9 cellular contexts compared by ENCODE assay signal in the genomic region with DNA sequence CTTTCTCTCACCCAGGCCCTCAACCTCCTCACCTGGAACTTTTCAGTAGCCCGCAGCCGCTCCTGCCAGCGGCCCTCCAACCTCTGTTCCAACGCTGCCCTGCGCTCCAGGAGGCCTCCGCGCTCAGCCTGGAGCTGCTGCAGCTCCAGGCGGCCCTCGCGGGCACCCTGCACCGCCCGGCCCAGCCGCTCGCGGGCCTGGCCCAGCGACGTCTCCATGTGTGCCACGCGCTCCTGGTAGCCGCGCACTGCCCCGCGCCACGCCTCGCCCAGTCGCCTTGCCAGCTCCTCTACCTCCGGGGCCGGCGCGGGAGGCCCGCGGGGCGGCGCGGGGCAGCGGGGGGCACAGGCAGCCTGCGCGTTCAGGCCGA. TPM values are rescaled to one million over a fixed set of nuclear protein-coding genes. Genes with fewer than 3 reads are reported as not detected.
DNase-seq lines count a peak whose midpoint lies in the region; ATAC-seq, FAIRE-seq and TF ChIP-seq lines count a peak whose summit lies in the region.
"Had no signal": no experiment of that assay in that cellular context is flagged by ENCODE, and none has a peak within 500 bp of the region (broad histone marks: within the 10 kb centered on the region; RNA-seq: fewer than 3 reads in every experiment).

No MANE protein-coding gene starts in this region.

- TF ChIP-seq POLR2A in HepG2 (IDR thresholded peaks at IDR 0.05; ENCODE audit: insufficient read depth in 1 of 2, low read depth in 2 of 2, low read length in 2 of 2): no peak

- peaks cover 2% of the 10 kb centered on the region for H3K79me2 ChIP-seq in HepG2 (ENCODE audit: insufficient read depth, low read length)

- peak overlapping the region; percentile 81 for H3K4me2 ChIP-seq in HepG2 (ENCODE audit: low read depth, low read length)

- no peak for TF ChIP-seq EP300 in HepG2 (IDR thresholded peaks at IDR 0.05; ENCODE audit: low read depth in 2 of 2, low read length in 2 of 2)
- no peak for TF ChIP-seq EP300 in HepG2 (CRISPR knock-in tag; IDR thresholded peaks at IDR 0.05; ENCODE audit: borderline replicate concordance)

- no peak for DNase-seq in HFFc6
- no peak for DNase-seq in dorsolateral prefrontal cortex
- DNase-seq in HepG2 (ENCODE audit: low spot score): no peak
- DNase-seq in retina: no peak
- DNase-seq in activated gamma-delta T cell (lab: John Stamatoyannopoulos, UW): no peak

- no peaks in the 10 kb centered on the region for H3K9me3 ChIP-seq in HepG2 (ENCODE audit: low read length)
- no peaks in the 10 kb centered on the region for H3K9me3 ChIP-seq in subcutaneous abdominal adipose tissue (ENCODE audit: control insufficient read depth in 5 of 5, low read length in 5 of 5)

- peaks cover 45% of the 10 kb centered on the region for H3K4me1 Mint-ChIP-seq in HFFc6 (ENCODE audit: low read depth)

- H3K9ac ChIP-seq in HepG2 (ENCODE audit: insufficient read depth, low read depth, low read length) (peak overlapping the region; percentile 41; the same call in 1 of the 2 replicates), subcutaneous abdominal adipose tissue (ENCODE audit: low read length in 5 of 5) (peak overlapping the region in 2 of 5 donors; percentile 31 to 72)

- TF ChIP-seq CTCF in HFFc6 (IDR thresholded peaks at IDR 0.05) (no peak), dorsolateral prefrontal cortex (IDR thresholded peaks at IDR 0.05 in 54 of 56, conservative IDR thresholded peaks at IDR 0.05 in 2 of 56; ENCODE audit: low read depth in 1 of 56, partially characterized antibody in 56 of 56) (no peak), HepG2 (CRISPR knock-in tag; IDR thresholded peaks at IDR 0.05) (no peak)

- H3K9me3 Mint-ChIP-seq in HFFc6: no peaks in the 10 kb centered on the region

- POLR2A ChIA-PET in HepG2 (lab: Yijun Ruan, JAX): interaction anchor here (0.8 to 9.1 kb wide), 4 partner anchors 13 to 65 kb away, joined by 4 to 189 read pairs (median 6); a partner anchor contains a TSS

- H3K27ac ChIP-seq in dorsolateral prefrontal cortex (peak overlapping the region in 56 of 59 donors; percentile 4 to 86 (median 70)), HepG2 (ENCODE audit: extremely low read length, insufficient read depth, low read length) (no peak overlapping the region), subcutaneous abdominal adipose tissue (ENCODE audit: low read depth, low read length) (peak overlapping the region; percentile 62)

- peak overlapping the region; percentile 88 for H3K4me3 Mint-ChIP-seq in HFFc6

- H3K4me1 ChIP-seq in HepG2 (ENCODE audit: insufficient read depth, low read length) (peaks cover 55% of the 10 kb centered on the region), subcutaneous abdominal adipose tissue (ENCODE audit: control insufficient read depth in 5 of 5, insufficient read depth in 5 of 5, low read length in 5 of 5) (peaks cover 0 to 49% (median 28%) of the 10 kb centered on the region in 5 donors)

- in situ Hi-C loops in HepG2 (cut with HindIII; ENCODE audit: extremely low pct_ligation_motif_present, low pct_unique_long_range_greater_than_20kb): no loop called here

- peaks cover 1% of the 10 kb centered on the region for H3K27me3 Mint-ChIP-seq in HFFc6 (ENCODE audit: insufficient read depth)

- no peak for FAIRE-seq in HepG2 (lab: Jason Lieb, UNC)

- H3K27ac Mint-ChIP-seq in HFFc6: peak overlapping the region; percentile 72
- H3K27ac Mint-ChIP-seq: activated naive CD8-positive, alpha-beta T cell had no signal

- peak; percentile 20; the same call in 2 of the 3 replicates for ATAC-seq in HepG2
- ATAC-seq in HG03280 (IDR thresholded peaks at IDR 0.05; ENCODE audit: unreplicated experiment): no peak
- ATAC-seq in HG03159 (IDR thresholded peaks at IDR 0.05; ENCODE audit: unreplicated experiment): no peak

- H3K27me3 ChIP-seq in dorsolateral prefrontal cortex: peaks cover 0 to 13% (median 0%) of the 10 kb centered on the region in 45 donors
- peaks cover 2 to 25% of the 10 kb centered on the region in 2 experiments for H3K27me3 ChIP-seq in HepG2 (ENCODE audit: control insufficient read depth in 1 of 2, insufficient read depth in 2 of 2, low read length in 2 of 2)
- peaks cover 18 to 60% (median 32%) of the 10 kb centered on the region in 5 donors for H3K27me3 ChIP-seq in subcutaneous abdominal adipose tissue (ENCODE audit: control insufficient read depth in 5 of 5, insufficient read depth in 4 of 5, low read length in 5 of 5)

- CTCF ChIA-PET in HepG2 (lab: Yijun Ruan, JAX; ENCODE audit: low intra/inter-chr PET ratio, low total read pairs): interaction anchor here (1.0 to 5.1 kb wide), 2 partner anchors 18 to 57 kb away, joined by 3 to 166 read pairs; a partner anchor contains a TSS

- intact Hi-C loops in dorsolateral prefrontal cortex (cut with DNase I): loop anchor here in 1 of 2 donors (5.0 kb wide), 1 partner anchor 49 kb away; no protein-coding TSS in a partner anchor
- intact Hi-C loops in HepG2 (cut with micrococcal nuclease; ENCODE audit: unreplicated experiment): loop anchor here (2.0 kb wide), 1 partner anchor 50 kb away; no protein-coding TSS in a partner anchor

- WGBS in HepG2 (ENCODE audit: low lambda C conversion rate): 84% methylated on average over 25 of the region's 39 CpGs

- peaks cover 21% of the 10 kb centered on the region for H3K36me3 Mint-ChIP-seq in HFFc6 (ENCODE audit: low read depth)

- H2AFZ ChIP-seq in HepG2 (ENCODE audit: low read length): no peak overlapping the region

- H3K4me3 ChIP-seq in dorsolateral prefrontal cortex (peak overlapping the region; percentile 16 to 68 (median 49)), HepG2 (replicated peaks in 1 of 3; ENCODE audit: insufficient read depth in 1 of 3, low read depth in 2 of 3, low read length in 3 of 3) (peak overlapping the region; percentile 34 to 63 (median 58); a peak in 5 of 6 replicates), subcutaneous abdominal adipose tissue (ENCODE audit: low read depth in 1 of 5, low read length in 5 of 5) (peak overlapping the region; percentile 1 to 70 (median 69))

- no TSS peak for BruUV-seq in HepG2 (replicated peaks; lab: Mats Ljungman, UMichigan)

- TF ChIP-seq RAD21 in HepG2 (CRISPR knock-in tag; IDR thresholded peaks at IDR 0.05): no peak

- no peaks in the 10 kb centered on the region for H4K20me1 ChIP-seq in HepG2 (ENCODE audit: insufficient read depth, low read length)

- H3K36me3 ChIP-seq in HepG2 (replicated peaks in 1 of 2; ENCODE audit: control insufficient read depth in 1 of 2, insufficient read depth in 2 of 2, low read length in 2 of 2) (no peaks in the 10 kb centered on the region), subcutaneous abdominal adipose tissue (ENCODE audit: control insufficient read depth in 5 of 5, insufficient read depth in 5 of 5, low read length in 5 of 5) (peaks cover 0 to 23% (median 8%) of the 10 kb centered on the region in 5 donors)

RNA-seq across cellular contexts. Expression of a gene that starts 0.8 kb away (rescaled TPM):
- total RNA-seq in HFFc6 (2021; fragmentation: NEBNext Ultra II Directional; extraction: Animal tissue kit (Norgen Biotek cat#: 25700)): 100 to 1,000 TPM; 106 to 126 (median 116) TPM
- total RNA-seq in dorsolateral prefrontal cortex: 10 to 100 TPM in 116 of 120 experiments, 1 to 10 TPM in 4; 6.0 to 31.4 (median 15.6) TPM
- total RNA-seq in HepG2 (2016; rRNA removed; fragmentation: Illumina TruSeq; extraction: Trizol): 12.7 and 16.6 TPM in 2 replicates
- total RNA-seq in HepG2 (2016; cell fraction: cytosol; rRNA removed; fragmentation: Illumina TruSeq; extraction: Trizol; ENCODE audit: low read depth): 0.30 and 0.53 TPM in 2 replicates
- total RNA-seq in HepG2 (2016; cell fraction: insoluble cytoplasmic fraction; rRNA removed; fragmentation: Illumina TruSeq; extraction: Trizol): 9.1 and 18.2 TPM in 2 replicates
- total RNA-seq in HepG2 (2016; cell fraction: membrane; rRNA removed; fragmentation: Illumina TruSeq; extraction: Trizol): 1.4 and 1.5 TPM in 2 replicates
- 11.7 and 13.1 TPM in 2 replicates for total RNA-seq in HepG2 (2016; cell fraction: nucleus; rRNA removed; fragmentation: Illumina TruSeq; extraction: Trizol)
- polyA plus RNA-seq in HepG2 (2011; rRNA removed): 1.7 and 2.5 TPM in 2 replicates
- 1.1 and 1.2 TPM in 2 replicates for polyA plus RNA-seq in HepG2 (2011; cell fraction: cytosol; rRNA removed)
- polyA plus RNA-seq in HepG2 (2011; cell fraction: nucleus; rRNA removed): 9.3 and 9.7 TPM in 2 replicates
- polyA plus RNA-seq in HepG2 (2012): 3.5 and 3.6 TPM in 2 replicates
- 0.32 and 0.38 TPM in 2 replicates for polyA plus RNA-seq in HepG2 (2016; cell fraction: cytosol; fragmentation: Illumina TruSeq; extraction: Trizol; ENCODE audit: low read depth)
- 8.6 and 10.8 TPM in 2 replicates for polyA plus RNA-seq in HepG2 (2016; cell fraction: insoluble cytoplasmic fraction; fragmentation: Illumina TruSeq; extraction: Trizol; ENCODE audit: low read depth)
- polyA plus RNA-seq in HepG2 (2016; cell fraction: membrane; fragmentation: Illumina TruSeq; extraction: Trizol; ENCODE audit: low read depth): 0.46 and 0.93 TPM in 2 replicates
- 27.3 and 27.7 TPM in 2 replicates for polyA plus RNA-seq in HepG2 (2016; cell fraction: nucleus; fragmentation: Illumina TruSeq; extraction: Trizol; ENCODE audit: insufficient read depth, low read depth)
- polyA minus RNA-seq in HepG2 (2011; rRNA and poly(A)+ RNA removed; ENCODE audit: low replicate concordance): 0.91 and 2.7 TPM in 2 replicates
- 2.4 and 2.5 TPM in 2 replicates for polyA minus RNA-seq in HepG2 (2011; cell fraction: cytosol; rRNA and poly(A)+ RNA removed)
- 1.5 and 1.7 TPM in 2 replicates for polyA minus RNA-seq in HepG2 (2011; cell fraction: nucleus; rRNA and poly(A)+ RNA removed)

RNA-seq across cellular contexts. Expression of a gene that starts 28.9 kb away (rescaled TPM):
- 10 to 100 TPM; 55.9 to 70.4 (median 59.2) TPM for total RNA-seq in HFFc6 (2021; fragmentation: NEBNext Ultra II Directional; extraction: Animal tissue kit (Norgen Biotek cat#: 25700))
- total RNA-seq in dorsolateral prefrontal cortex (10 to 100 TPM in 47 of 120 experiments, 1 to 10 TPM in 73; 1.8 to 25.0 (median 9.2) TPM), HepG2 (2016; rRNA removed; fragmentation: Illumina TruSeq; extraction: Trizol) (0.21 and 0.60 TPM in 2 replicates)
- not detected in 2 replicates for total RNA-seq in HepG2 (2016; cell fraction: cytosol; rRNA removed; fragmentation: Illumina TruSeq; extraction: Trizol; ENCODE audit: low read depth)
- 0.28 TPM in 1 of 2 replicates, not detected in the other for total RNA-seq in HepG2 (2016; cell fraction: insoluble cytoplasmic fraction; rRNA removed; fragmentation: Illumina TruSeq; extraction: Trizol)
- total RNA-seq in HepG2 (2016; cell fraction: membrane; rRNA removed; fragmentation: Illumina TruSeq; extraction: Trizol): not detected in 2 replicates
- total RNA-seq in HepG2 (2016; cell fraction: nucleus; rRNA removed; fragmentation: Illumina TruSeq; extraction: Trizol): not detected in 2 replicates
- polyA plus RNA-seq in HepG2 (2011; rRNA removed): 0.37 and 0.40 TPM in 2 replicates
- polyA plus RNA-seq in HepG2 (2011; cell fraction: cytosol; rRNA removed): 0.14 and 0.16 TPM in 2 replicates
- 0.50 and 0.85 TPM in 2 replicates for polyA plus RNA-seq in HepG2 (2011; cell fraction: nucleus; rRNA removed)
- polyA plus RNA-seq in HepG2 (2012): 1.3 TPM in 1 of 2 replicates, not detected in the other
- 0.24 TPM in 1 of 2 replicates, not detected in the other for polyA plus RNA-seq in HepG2 (2016; cell fraction: cytosol; fragmentation: Illumina TruSeq; extraction: Trizol; ENCODE audit: low read depth)
- polyA plus RNA-seq in HepG2 (2016; cell fraction: insoluble cytoplasmic fraction; fragmentation: Illumina TruSeq; extraction: Trizol; ENCODE audit: low read depth): 0.57 and 0.99 TPM in 2 replicates
- polyA plus RNA-seq in HepG2 (2016; cell fraction: membrane; fragmentation: Illumina TruSeq; extraction: Trizol; ENCODE audit: low read depth): not detected in 2 replicates
- polyA plus RNA-seq in HepG2 (2016; cell fraction: nucleus; fragmentation: Illumina TruSeq; extraction: Trizol; ENCODE audit: insufficient read depth, low read depth): 0.51 and 1.8 TPM in 2 replicates
- 1.2 TPM in 1 of 2 replicates, not detected in the other for polyA minus RNA-seq in HepG2 (2011; rRNA and poly(A)+ RNA removed; ENCODE audit: low replicate concordance)
- polyA minus RNA-seq in HepG2 (2011; cell fraction: cytosol; rRNA and poly(A)+ RNA removed): not detected in 2 replicates
- not detected in 2 replicates for polyA minus RNA-seq in HepG2 (2011; cell fraction: nucleus; rRNA and poly(A)+ RNA removed)

RNA-seq across cellular contexts. Expression of a gene that starts 34.5 kb away (rescaled TPM):
- not detected for total RNA-seq in HFFc6 (2021; fragmentation: NEBNext Ultra II Directional; extraction: Animal tissue kit (Norgen Biotek cat#: 25700))
- total RNA-seq in dorsolateral prefrontal cortex (100 to 1,000 TPM in 103 of 120 experiments, 10 to 100 TPM in 17; 56.3 to 240 (median 123) TPM), HepG2 (2016; rRNA removed; fragmentation: Illumina TruSeq; extraction: Trizol) (not detected in 2 replicates)
- total RNA-seq in HepG2 (2016; cell fraction: cytosol; rRNA removed; fragmentation: Illumina TruSeq; extraction: Trizol; ENCODE audit: low read depth): not detected in 2 replicates
- total RNA-seq in HepG2 (2016; cell fraction: insoluble cytoplasmic fraction; rRNA removed; fragmentation: Illumina TruSeq; extraction: Trizol): not detected in 2 replicates
- not detected in 2 replicates for total RNA-seq in HepG2 (2016; cell fraction: membrane; rRNA removed; fragmentation: Illumina TruSeq; extraction: Trizol)
- total RNA-seq in HepG2 (2016; cell fraction: nucleus; rRNA removed; fragmentation: Illumina TruSeq; extraction: Trizol): not detected in 2 replicates
- polyA plus RNA-seq in HepG2 (2011; rRNA removed): not detected in 2 replicates
- polyA plus RNA-seq in HepG2 (2011; cell fraction: cytosol; rRNA removed): not detected in 2 replicates
- polyA plus RNA-seq in HepG2 (2011; cell fraction: nucleus; rRNA removed): 0.24 TPM in 1 of 2 replicates, not detected in the other
- 0.21 TPM in 2 replicates for polyA plus RNA-seq in HepG2 (2012)
- not detected in 2 replicates for polyA plus RNA-seq in HepG2 (2016; cell fraction: cytosol; fragmentation: Illumina TruSeq; extraction: Trizol; ENCODE audit: low read depth)
- polyA plus RNA-seq in HepG2 (2016; cell fraction: insoluble cytoplasmic fraction; fragmentation: Illumina TruSeq; extraction: Trizol; ENCODE audit: low read depth): not detected in 2 replicates
- not detected in 2 replicates for polyA plus RNA-seq in HepG2 (2016; cell fraction: membrane; fragmentation: Illumina TruSeq; extraction: Trizol; ENCODE audit: low read depth)
- not detected in 2 replicates for polyA plus RNA-seq in HepG2 (2016; cell fraction: nucleus; fragmentation: Illumina TruSeq; extraction: Trizol; ENCODE audit: insufficient read depth, low read depth)
- polyA minus RNA-seq in HepG2 (2011; rRNA and poly(A)+ RNA removed; ENCODE audit: low replicate concordance): not detected in 2 replicates
- polyA minus RNA-seq in HepG2 (2011; cell fraction: cytosol; rRNA and poly(A)+ RNA removed): not detected in 2 replicates
- polyA minus RNA-seq in HepG2 (2011; cell fraction: nucleus; rRNA and poly(A)+ RNA removed): not detected in 2 replicates

RNA-seq across cellular contexts. Expression of a gene that starts 51.8 kb away (rescaled TPM):
- total RNA-seq in HFFc6 (2021; fragmentation: NEBNext Ultra II Directional; extraction: Animal tissue kit (Norgen Biotek cat#: 25700)): 10 to 100 TPM; 11.2 to 16.0 (median 13.9) TPM
- total RNA-seq in dorsolateral prefrontal cortex (10 to 100 TPM; 18.8 to 53.1 (median 32.3) TPM), HepG2 (2016; rRNA removed; fragmentation: Illumina TruSeq; extraction: Trizol) (8.1 and 11.9 TPM in 2 replicates)
- total RNA-seq in HepG2 (2016; cell fraction: cytosol; rRNA removed; fragmentation: Illumina TruSeq; extraction: Trizol; ENCODE audit: low read depth): 4.8 and 7.1 TPM in 2 replicates
- 8.7 and 14.6 TPM in 2 replicates for total RNA-seq in HepG2 (2016; cell fraction: insoluble cytoplasmic fraction; rRNA removed; fragmentation: Illumina TruSeq; extraction: Trizol)
- total RNA-seq in HepG2 (2016; cell fraction: membrane; rRNA removed; fragmentation: Illumina TruSeq; extraction: Trizol): 7.4 and 7.9 TPM in 2 replicates
- 8.7 and 16.4 TPM in 2 replicates for total RNA-seq in HepG2 (2016; cell fraction: nucleus; rRNA removed; fragmentation: Illumina TruSeq; extraction: Trizol)
- polyA plus RNA-seq in HepG2 (2011; rRNA removed): 24.0 and 26.3 TPM in 2 replicates
- polyA plus RNA-seq in HepG2 (2011; cell fraction: cytosol; rRNA removed): 15.1 and 18.0 TPM in 2 replicates
- 45.6 and 53.5 TPM in 2 replicates for polyA plus RNA-seq in HepG2 (2011; cell fraction: nucleus; rRNA removed)
- polyA plus RNA-seq in HepG2 (2012): 18.4 and 20.2 TPM in 2 replicates
- polyA plus RNA-seq in HepG2 (2016; cell fraction: cytosol; fragmentation: Illumina TruSeq; extraction: Trizol; ENCODE audit: low read depth): 4.1 and 5.6 TPM in 2 replicates
- polyA plus RNA-seq in HepG2 (2016; cell fraction: insoluble cytoplasmic fraction; fragmentation: Illumina TruSeq; extraction: Trizol; ENCODE audit: low read depth): 7.1 and 9.1 TPM in 2 replicates
- polyA plus RNA-seq in HepG2 (2016; cell fraction: membrane; fragmentation: Illumina TruSeq; extraction: Trizol; ENCODE audit: low read depth): 6.4 and 8.1 TPM in 2 replicates
- 35.7 and 36.8 TPM in 2 replicates for polyA plus RNA-seq in HepG2 (2016; cell fraction: nucleus; fragmentation: Illumina TruSeq; extraction: Trizol; ENCODE audit: insufficient read depth, low read depth)
- polyA minus RNA-seq in HepG2 (2011; rRNA and poly(A)+ RNA removed; ENCODE audit: low replicate concordance): 28.4 and 53.9 TPM in 2 replicates
- 9.3 and 11.1 TPM in 2 replicates for polyA minus RNA-seq in HepG2 (2011; cell fraction: cytosol; rRNA and poly(A)+ RNA removed)
- polyA minus RNA-seq in HepG2 (2011; cell fraction: nucleus; rRNA and poly(A)+ RNA removed): 16.1 and 19.6 TPM in 2 replicates

RNA-seq across cellular contexts. Expression of a gene that starts 52.1 kb away (rescaled TPM):
- total RNA-seq in HFFc6 (2021; fragmentation: NEBNext Ultra II Directional; extraction: Animal tissue kit (Norgen Biotek cat#: 25700)): 10 to 100 TPM; 16.2 to 26.9 (median 20.6) TPM
- total RNA-seq in dorsolateral prefrontal cortex: 10 to 100 TPM; 16.3 to 48.9 (median 30.2) TPM
- 17.8 and 19.8 TPM in 2 replicates for total RNA-seq in HepG2 (2016; rRNA removed; fragmentation: Illumina TruSeq; extraction: Trizol)
- total RNA-seq in HepG2 (2016; cell fraction: cytosol; rRNA removed; fragmentation: Illumina TruSeq; extraction: Trizol; ENCODE audit: low read depth): 4.3 and 4.7 TPM in 2 replicates
- total RNA-seq in HepG2 (2016; cell fraction: insoluble cytoplasmic fraction; rRNA removed; fragmentation: Illumina TruSeq; extraction: Trizol): 17.0 and 17.7 TPM in 2 replicates
- total RNA-seq in HepG2 (2016; cell fraction: membrane; rRNA removed; fragmentation: Illumina TruSeq; extraction: Trizol): 13.2 and 14.0 TPM in 2 replicates
- 9.6 and 14.9 TPM in 2 replicates for total RNA-seq in HepG2 (2016; cell fraction: nucleus; rRNA removed; fragmentation: Illumina TruSeq; extraction: Trizol)
- polyA plus RNA-seq in HepG2 (2011; rRNA removed): 21.3 and 22.8 TPM in 2 replicates
- 14.8 and 16.6 TPM in 2 replicates for polyA plus RNA-seq in HepG2 (2011; cell fraction: cytosol; rRNA removed)
- 7.5 and 8.0 TPM in 2 replicates for polyA plus RNA-seq in HepG2 (2011; cell fraction: nucleus; rRNA removed)
- 13.2 and 14.7 TPM in 2 replicates for polyA plus RNA-seq in HepG2 (2012)
- 4.2 and 5.1 TPM in 2 replicates for polyA plus RNA-seq in HepG2 (2016; cell fraction: cytosol; fragmentation: Illumina TruSeq; extraction: Trizol; ENCODE audit: low read depth)
- 31.5 and 36.7 TPM in 2 replicates for polyA plus RNA-seq in HepG2 (2016; cell fraction: insoluble cytoplasmic fraction; fragmentation: Illumina TruSeq; extraction: Trizol; ENCODE audit: low read depth)
- polyA plus RNA-seq in HepG2 (2016; cell fraction: membrane; fragmentation: Illumina TruSeq; extraction: Trizol; ENCODE audit: low read depth): 12.8 and 15.4 TPM in 2 replicates
- polyA plus RNA-seq in HepG2 (2016; cell fraction: nucleus; fragmentation: Illumina TruSeq; extraction: Trizol; ENCODE audit: insufficient read depth, low read depth): 21.4 and 24.7 TPM in 2 replicates
- polyA minus RNA-seq in HepG2 (2011; rRNA and poly(A)+ RNA removed; ENCODE audit: low replicate concordance): 27.7 and 116 TPM in 2 replicates
- polyA minus RNA-seq in HepG2 (2011; cell fraction: cytosol; rRNA and poly(A)+ RNA removed): 9.0 and 13.8 TPM in 2 replicates
- 11.8 and 21.6 TPM in 2 replicates for polyA minus RNA-seq in HepG2 (2011; cell fraction: nucleus; rRNA and poly(A)+ RNA removed)

Comparison
In these comparisons a context has a peak if more than half of its experiments do, and no peak if none do; other contexts are left out.
1. RNA of a gene that starts 34.5 kb away (total RNA-seq): 56.3 to 240 TPM in dorsolateral prefrontal cortex; not detected in HFFc6 and not detected in HepG2; every median in the first group is over 10 times any median in the second.
2. Peak in every context shown above with its lines, with median percentiles within 50 percentile points of each other: H3K4me3 ChIP-seq.